In the genomic region with DNA sequence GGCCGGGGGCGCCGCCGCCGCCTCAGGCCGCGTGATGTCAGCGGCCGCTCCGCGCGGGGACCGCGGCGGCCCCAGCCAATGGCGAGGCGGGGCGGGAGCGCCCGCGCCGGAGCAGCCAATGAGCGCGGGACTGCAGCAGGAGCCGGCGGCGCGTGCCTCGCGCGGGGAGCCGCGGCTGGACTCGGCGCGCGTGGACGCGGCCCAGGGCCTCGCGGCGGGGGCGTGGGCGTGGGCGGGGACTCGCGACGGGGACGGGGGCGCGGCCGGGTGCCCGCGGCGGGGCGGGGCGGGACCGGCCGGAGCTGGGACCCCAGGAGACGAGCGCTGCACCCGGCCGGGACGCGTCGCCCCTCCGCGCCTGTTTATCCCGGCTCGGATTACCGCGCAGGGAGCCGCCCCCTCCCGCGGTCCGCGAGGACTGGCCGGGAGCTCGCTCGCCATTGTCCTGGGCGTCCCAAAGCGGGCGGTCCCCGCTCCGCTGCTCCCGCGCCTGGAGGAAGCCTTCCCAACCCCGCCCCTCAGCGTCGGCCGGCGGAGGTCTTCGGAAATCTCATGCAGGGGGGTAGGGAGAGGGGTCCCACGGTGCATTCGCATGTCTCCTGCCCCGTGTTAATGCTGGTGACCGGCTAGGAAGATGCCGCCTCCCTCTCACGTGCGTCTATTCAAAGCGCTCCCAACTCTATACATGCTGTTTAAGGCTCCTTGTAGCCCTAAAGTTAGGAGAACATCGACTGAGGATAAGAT, we compare ENCODE assay signal across 8 cellular contexts. TPM values are rescaled to one million over a fixed set of nuclear protein-coding genes. Genes with fewer than 3 reads are reported as not detected.
DNase-seq lines count a peak whose midpoint lies in the region; TF ChIP-seq lines count a peak whose summit lies in the region.

RNF157 (minus strand) TSS at position 33 of the 744 bp plus-strand sequence. CDS start 253 bp downstream, outside the sequence.

- TF ChIP-seq POLR2A in lower leg skin (IDR thresholded peaks at IDR 0.05): no peak

- peak; percentile 17 for DNase-seq in DMS114 treated with DMSO at 0.1 percent for 48 hours (lab: John Stamatoyannopoulos, UW; ENCODE audit: unreplicated experiment)
- DNase-seq in H7: peak; percentile 93
- DNase-seq in NCI-H1930 (lab: John Stamatoyannopoulos, UW): peak; percentile 72 to 80
- peak; percentile 63 for DNase-seq in activated CD4-positive, alpha-beta T cell treated with anti-CD3 and anti-CD28 coated beads, Interleukin-2, amount 50 U/mL, for 1 hour
- peak; percentile 94 for DNase-seq in ecto neural progenitor cell (ENCODE audit: low spot score)
- peak in 1 of 2 donors; percentile 87 for DNase-seq in lower leg skin (ENCODE audit: low spot score in 2 of 2)
- DNase-seq in stimulated activated CD4-positive, alpha-beta T cell treated with anti-CD3 and anti-CD28 coated beads, TNF-alpha, amount 100 ng/mL, for 24 hours (ENCODE audit: low read depth in 3 of 3): peak in 2 of 3 experiments; percentile 35 to 53
- DNase-seq in NCI-H128 (lab: John Stamatoyannopoulos, UW; ENCODE audit: unreplicated experiment): no peak

- WGBS in lower leg skin, 2 donors: 0% methylated on average over 7 to 23 of the region's 102 CpGs

- peak within 1 kb of the TSS; percentile 46 for H3K4me3 ChIP-seq in H7 (ENCODE audit: insufficient read depth, low read depth, low read length)
- H3K4me3 ChIP-seq in lower leg skin (ENCODE audit: low read depth, poor library complexity, severe bottlenecking): peak within 1 kb of the TSS; percentile 40

- peaks cover 42% of the 10 kb centered on the region for H3K27me3 ChIP-seq in H7 (ENCODE audit: control insufficient read depth, insufficient read depth, low read length)

- H3K36me3 ChIP-seq in H7 (replicated peaks; ENCODE audit: control insufficient read depth, insufficient read depth, low read length): no peaks in the 10 kb centered on the region

- no peak for TF ChIP-seq CTCF in lower leg skin (IDR thresholded peaks at IDR 0.05)

- intact Hi-C loops in lower leg skin (cut with DNase I; ENCODE audit: low total_unique reads): no loop called here

RNA-seq across cellular contexts. Expression of gene RNF157, which starts in this region (rescaled TPM):
- total RNA-seq in H7 (2014; rRNA removed; shearing (Covaris generic)): 4.2 and 5.6 TPM in 2 replicates
- 1 to 10 TPM in 3 of 4 donors, under 1 TPM in 1; 0.83 to 2.4 (median 1.4) TPM for total RNA-seq in lower leg skin
